9 cellular contexts compared by ENCODE assay signal in genomic region chr14:35384386-35385041, GRCh38. TPM values are rescaled to one million over a fixed set of nuclear protein-coding genes. Genes with fewer than 3 reads are reported as not detected.
DNase-seq lines count a peak whose midpoint lies in the region; ATAC-seq, FAIRE-seq and TF ChIP-seq lines count a peak whose summit lies in the region.
"Had no signal": no experiment of that assay in that cellular context is flagged by ENCODE, and none has a peak within 500 bp of the region (broad histone marks: within the 10 kb centered on the region; RNA-seq: fewer than 3 reads in every experiment).

No MANE protein-coding gene starts in this region.

- no peak overlapping the region for H3K4me3 ChIP-seq in AG09309 (ENCODE audit: control insufficient read depth, low read depth, low read length)
- no peak overlapping the region for H3K4me3 ChIP-seq in heart left ventricle

- DNase-seq in AG09309 (ENCODE audit: low read depth) (peak; percentile 85), heart left ventricle (peak; percentile 52 to 80 (median 78)), posterior vena cava (ENCODE audit: low spot score) (peak; percentile 93), KBM-7 (no peak), NCI-H2227 treated with DMSO at 0.1 percent for 48 hours (lab: John Stamatoyannopoulos, UW) (no peak), NCI-H1436 treated with DMSO at 0.1 percent for 48 hours (lab: John Stamatoyannopoulos, UW) (no peak), GM19239 (ENCODE audit: insufficient read length, low spot score) (no peak)
- DNase-seq: NCI-H510A had no signal

- H3K9me3 ChIP-seq in heart left ventricle = no peaks in the 10 kb centered on the region

- TF ChIP-seq CTCF in AG09309 (IDR thresholded peaks at IDR 0.05; ENCODE audit: control insufficient read depth, insufficient read depth, low read depth, low read length, missing control alignments) = peak; percentile 26
- TF ChIP-seq CTCF in heart left ventricle (IDR thresholded peaks at IDR 0.05) = peak in 10 of 12 donors; percentile 7 to 53 (median 32)

- intact Hi-C loops in heart left ventricle (cut with DNase I) (loop anchor here in 7 of 10 donors (1.0 to 5.0 kb wide), 6 partner anchors 20 to 92 kb away; partner anchors contain the start of genes PSMA6 (in 4 of the 7) and NFKBIA (in 2 of the 7)), posterior vena cava (cut with DNase I) (no loop called here)

- in situ Hi-C loops in KBM-7 (cut with MboI; ENCODE audit: low pct_unique_long_range_greater_than_20kb, low sequenced_read_pairs) = no loop called here

- no peak for FAIRE-seq in GM19239 (lab: Jason Lieb, UNC)

- H3K27ac ChIP-seq in angular gyrus (ENCODE audit: low read depth, low read length) (peak overlapping the region; percentile 87), heart left ventricle (peak overlapping the region; percentile 61 to 91 (median 82))

- no peaks in the 10 kb centered on the region for H3K27me3 ChIP-seq in heart left ventricle

- TF ChIP-seq POLR2A in heart left ventricle (IDR thresholded peaks at IDR 0.05) = no peak

- WGBS in heart left ventricle, 4 donors = 33 to 50% (median 39%) methylated on average over 9 to 12 of the region's 12 CpGs

- ATAC-seq in heart left ventricle = peak; percentile 45 to 65 (median 63)

- H3K36me3 ChIP-seq in heart left ventricle = no peaks in the 10 kb centered on the region

- H3K4me1 ChIP-seq in heart left ventricle = peaks cover 9 to 37% (median 27%) of the 10 kb centered on the region in 12 donors

RNA-seq across cellular contexts. Expression of gene NFKBIA, which starts 20.0 kb away (rescaled TPM):
- total RNA-seq in heart left ventricle (100 to 1,000 TPM in 3 of 9 donors, 10 to 100 TPM in 6; 42.7 to 193 (median 68.5) TPM), posterior vena cava (100 to 1,000 TPM in 1 of 2 donors, 10 to 100 TPM in 1; 87.1 to 127 TPM)
- polyA plus RNA-seq in heart left ventricle = 10 to 100 TPM; 53.9 to 64.3 TPM

Comparison
In these comparisons a context has a peak if more than half of its experiments do, and no peak if none do; other contexts are left out.
1. DNase-seq: peak in AG09309 (single experiment), heart left ventricle (5 of 5) and posterior vena cava (single experiment); none in KBM-7 (single experiment), NCI-H2227 treated with DMSO at 0.1 percent for 48 hours (single experiment), NCI-H1436 treated with DMSO at 0.1 percent for 48 hours (single experiment) and GM19239 (single experiment).
2. intact Hi-C loops: an anchor here in heart left ventricle (1.0 to 5.0 kb wide); none called in posterior vena cava.